31 cellular contexts compared by ENCODE assay signal in the genomic region with DNA sequence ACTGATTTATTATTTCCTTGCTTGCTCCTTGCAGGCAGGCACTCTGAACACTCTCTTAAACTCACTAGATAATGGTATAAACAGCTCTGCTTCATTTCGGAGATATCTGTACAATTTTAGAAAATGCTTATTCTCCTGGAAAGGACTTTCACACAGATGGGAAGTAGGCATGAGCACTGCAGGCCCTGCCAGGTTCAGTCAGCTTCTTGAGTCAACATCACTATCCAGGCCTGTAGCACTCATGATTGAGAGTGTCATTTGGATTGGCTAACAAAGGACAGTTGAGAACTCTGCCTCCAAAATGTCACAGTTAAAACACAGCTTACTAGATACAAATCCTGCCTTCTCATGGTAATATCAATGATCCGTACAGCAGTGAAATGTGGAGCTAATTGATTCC.
A peak's percentile ranks its signal among the peaks of the same experiment; 100 is the strongest.
DNase-seq lines count a peak whose midpoint lies in the region; ATAC-seq and TF ChIP-seq lines count a peak whose summit lies in the region.
"Had no signal": no experiment of that assay in that cellular context is flagged by ENCODE, and none has a peak within 500 bp of the region (broad histone marks: within the 10 kb centered on the region; RNA-seq: fewer than 3 reads in every experiment).

No MANE protein-coding gene starts in this region.

- no peaks in the 10 kb centered on the region for H3K9me3 Mint-ChIP-seq in T-cell
- H3K9me3 Mint-ChIP-seq: natural killer cell had no signal

- H3K4me2 ChIP-seq in mammary epithelial cell (ENCODE audit: insufficient read depth, low read depth, low read length) = no peak overlapping the region
- no peak overlapping the region for H3K4me2 ChIP-seq in smooth muscle cell

- H2AFZ ChIP-seq in mammary epithelial cell (ENCODE audit: low read depth, low read length) (peak overlapping the region; percentile 51), smooth muscle cell (ENCODE audit: low read depth) (no peak overlapping the region)

- no peaks in the 10 kb centered on the region for H3K36me3 Mint-ChIP-seq in T-cell
- H3K36me3 Mint-ChIP-seq: activated naive CD4-positive, alpha-beta T cell treated with anti-CD3 and anti-CD28 coated beads, Interleukin-2, amount 50 U/mL, for 72 hours; CD8-positive, alpha-beta memory T cell; natural killer cell; WTC11 had no signal

- H3K27ac Mint-ChIP-seq in T-cell = no peak overlapping the region
- H3K27ac Mint-ChIP-seq: activated naive CD4-positive, alpha-beta T cell treated with anti-CD3 and anti-CD28 coated beads, Interleukin-2, amount 50 U/mL, for 72 hours; CD8-positive, alpha-beta memory T cell; progenitor cell of endocrine pancreas; WTC11 had no signal

- no peaks in the 10 kb centered on the region for H3K4me1 Mint-ChIP-seq in T-cell
- H3K4me1 Mint-ChIP-seq: CD8-positive, alpha-beta memory T cell; central memory CD8-positive, alpha-beta T cell had no signal

- H3K9me3 ChIP-seq in mammary epithelial cell (replicated peaks; ENCODE audit: insufficient read depth, low read length) = peaks cover 9% of the 10 kb centered on the region
- no peaks in the 10 kb centered on the region for H3K9me3 ChIP-seq in smooth muscle cell (replicated peaks; ENCODE audit: low read depth)
- no peaks in the 10 kb centered on the region for H3K9me3 ChIP-seq in tibial artery
- H3K9me3 ChIP-seq: stomach, transverse colon had no signal

- no peaks in the 10 kb centered on the region for H3F3A ChIP-seq in smooth muscle cell (ENCODE audit: low read depth)

- H3K9ac ChIP-seq in mammary epithelial cell (ENCODE audit: insufficient read depth, low read length) = no peak overlapping the region
- no peak overlapping the region for H3K9ac ChIP-seq in smooth muscle cell (ENCODE audit: low read depth)

- dilution Hi-C loops in mammary epithelial cell (cut with HindIII; ENCODE audit: low sequenced_read_pairs) = no loop called here

- peaks cover 0 to 1% of the 10 kb centered on the region in 2 donors for H3K27me3 Mint-ChIP-seq in T-cell
- H3K27me3 Mint-ChIP-seq: CD8-positive, alpha-beta memory T cell; central memory CD8-positive, alpha-beta T cell; progenitor cell of endocrine pancreas had no signal

- in situ Hi-C loops in mammary epithelial cell (cut with MboI; ENCODE audit: low sequenced_read_pairs in 2 of 2) = no loop called here

- H4K20me1 ChIP-seq in mammary epithelial cell (ENCODE audit: insufficient read depth, low read length) (no peaks in the 10 kb centered on the region), smooth muscle cell (ENCODE audit: low read depth) (no peaks in the 10 kb centered on the region)

- H3K27ac ChIP-seq in mammary epithelial cell (ENCODE audit: insufficient read depth, low read depth, low read length) (peak overlapping the region; percentile 79), smooth muscle cell (ENCODE audit: low read depth) (peak overlapping the region; percentile 93), tibial artery (no peak overlapping the region)
- H3K27ac ChIP-seq: 22Rv1, heart right ventricle, HL-60, left ventricle myocardium inferior, sigmoid colon, stomach, transverse colon had no signal

- TF ChIP-seq CTCF in mammary epithelial cell (conservative IDR thresholded peaks at IDR 0.05 in 1 of 2, IDR thresholded peaks at IDR 0.05 in 1 of 2; ENCODE audit: extremely low read depth in 1 of 2, insufficient read depth in 1 of 2, low read depth in 1 of 2, low read length in 2 of 2) = no peak
- no peak for TF ChIP-seq CTCF in smooth muscle cell (IDR thresholded peaks at IDR 0.05; ENCODE audit: borderline replicate concordance, insufficient read depth, poor library complexity, severe bottlenecking)
- TF ChIP-seq CTCF in tibial artery (IDR thresholded peaks at IDR 0.05) = no peak

- ATAC-seq in HG02884 (IDR thresholded peaks at IDR 0.05; ENCODE audit: unreplicated experiment) (no peak), T-cell (replicated peaks in 1 of 4) (no peak)
- ATAC-seq: activated naive CD4-positive, alpha-beta T cell treated with anti-CD3 and anti-CD28 coated beads, Interleukin-2, amount 50 U/mL, for 72 hours; heart right ventricle; natural killer cell; WTC11 had no signal

- POLR2A ChIA-PET in T-cell (lab: Charles Lee) = no interaction called here

- H3K79me2 ChIP-seq in mammary epithelial cell (ENCODE audit: insufficient read depth, low read length) (no peaks in the 10 kb centered on the region), smooth muscle cell (ENCODE audit: low read depth) (no peaks in the 10 kb centered on the region)

- H3K4me1 ChIP-seq in mammary epithelial cell (ENCODE audit: insufficient read depth, low read length) (peaks cover 39% of the 10 kb centered on the region), smooth muscle cell (ENCODE audit: low read depth) (no peaks in the 10 kb centered on the region), tibial artery (peaks cover 0 to 9% (median 0%) of the 10 kb centered on the region in 4 donors)
- H3K4me1 ChIP-seq: sigmoid colon, transverse colon had no signal

- H3K4me3 Mint-ChIP-seq in T-cell = no peak overlapping the region
- H3K4me3 Mint-ChIP-seq: CD8-positive, alpha-beta memory T cell; central memory CD8-positive, alpha-beta T cell; mesothelial cell of epicardium; natural killer cell; WTC11 had no signal

- 93% methylated on average over 2 of the region's 2 CpGs for WGBS in mammary epithelial cell (ENCODE audit: low coverage, missing lambda C conversion rate)
- 93% methylated on average over 2 of the region's 2 CpGs for WGBS in smooth muscle cell (ENCODE audit: low lambda C conversion rate)

- H3K36me3 ChIP-seq in mammary epithelial cell (ENCODE audit: insufficient read depth, low read length) (no peaks in the 10 kb centered on the region), smooth muscle cell (ENCODE audit: low read depth) (no peaks in the 10 kb centered on the region), tibial artery (no peaks in the 10 kb centered on the region)
- H3K36me3 ChIP-seq: heart right ventricle, left ventricle myocardium inferior, sigmoid colon, stomach, transverse colon had no signal

- H3K27me3 ChIP-seq in mammary epithelial cell (ENCODE audit: insufficient read depth, low read length) (no peaks in the 10 kb centered on the region), smooth muscle cell (ENCODE audit: low read depth) (no peaks in the 10 kb centered on the region), tibial artery (no peaks in the 10 kb centered on the region)
- H3K27me3 ChIP-seq: heart right ventricle, sigmoid colon, stomach, transverse colon had no signal

- DNase-seq in DMS 273 (lab: John Stamatoyannopoulos, UW; ENCODE audit: unreplicated experiment) (peak; percentile 14), DMS 273 treated with DMSO at 0.1 percent for 48 hours (lab: John Stamatoyannopoulos, UW) (no peak), mammary epithelial cell (no peak), kidney tubule cell (ENCODE audit: low spot score) (peak; percentile 33), smooth muscle cell (lab: John Stamatoyannopoulos, UW; ENCODE audit: unreplicated experiment) (no peak), tibial artery (no peak), T-cell (no peak)
- DNase-seq: activated CD4-positive, alpha-beta T cell treated with anti-CD3 and anti-CD28 coated beads, Interleukin-2, amount 50 U/mL, for 1 hour; CD8-positive, alpha-beta memory T cell; H7; heart right ventricle; Karpas-422; left ventricle myocardium inferior; natural killer cell; NCI-H1694 treated with DMSO at 0.1 percent for 48 hours; NCI-H2227 treated with DMSO at 0.1 percent for 48 hours; NCI-H774; OCI-M1; SHP77; sigmoid colon; stomach; T1000; transverse colon had no signal

- intact Hi-C loops in mammary epithelial cell (cut with micrococcal nuclease) = loop anchor here (2.0 to 5.0 kb wide), 4 partner anchors 58 to 326 kb away; partner anchors contain the start of gene CYYR1
- intact Hi-C loops in tibial artery (cut with DNase I; ENCODE audit: low total_unique reads) = no loop called here

- CTCF ChIA-PET in mammary epithelial cell (lab: Charles Lee; ENCODE audit: low non-redundant PET) (no interaction called here), T-cell (lab: Charles Lee) (no interaction called here)

- H3K4me3 ChIP-seq in mammary epithelial cell (replicated peaks in 1 of 3; ENCODE audit: insufficient read depth in 1 of 3, low read depth in 2 of 3, low read length in 3 of 3) (no peak overlapping the region), smooth muscle cell (no peak overlapping the region), tibial artery (no peak overlapping the region)
- H3K4me3 ChIP-seq: heart right ventricle, left ventricle myocardium inferior, sigmoid colon, stomach, transverse colon had no signal

- BruUV-seq in mammary epithelial cell (replicated peaks; lab: Mats Ljungman, UMichigan) = no TSS peak

Comparison
In these comparisons a context has a peak if more than half of its experiments do, and no peak if none do; other contexts are left out.
1. DNase-seq: peak in DMS 273 (single experiment) and kidney tubule cell (single experiment); none in DMS 273 treated with DMSO at 0.1 percent for 48 hours (single experiment), mammary epithelial cell (single experiment), smooth muscle cell (single experiment), tibial artery (0 of 2) and T-cell (0 of 34).
2. H3K27ac ChIP-seq: peak in mammary epithelial cell (single experiment) and smooth muscle cell (single experiment); none in tibial artery (0 of 2).